In genomic region chr11:206516-207212, GRCh38 we compare ENCODE assay signal across 8 cellular contexts. TPM values are rescaled to one million over a fixed set of nuclear protein-coding genes. Genes with fewer than 3 reads are reported as not detected.
DNase-seq lines count a peak whose midpoint lies in the region; FAIRE-seq and TF ChIP-seq lines count a peak whose summit lies in the region.

No MANE protein-coding gene starts in this region.

- H3K4me3 ChIP-seq in LNCaP clone FGC (ENCODE audit: low read depth, low read length): peak overlapping the region; percentile 88
- H3K4me3 ChIP-seq in astrocyte of the cerebellum (ENCODE audit: low read depth, low read length): peak overlapping the region; percentile 94
- H3K4me3 ChIP-seq in stomach smooth muscle (ENCODE audit: low read length in 2 of 2): peak overlapping the region; percentile 92 to 96

- H3K27me3 ChIP-seq in stomach smooth muscle (ENCODE audit: control insufficient read depth in 1 of 2, insufficient read depth in 2 of 2, low read length in 2 of 2): no peaks in the 10 kb centered on the region

- peak overlapping the region; percentile 91 to 95 for H3K9ac ChIP-seq in stomach smooth muscle (ENCODE audit: low read length in 2 of 2)

- peaks cover 32 to 45% of the 10 kb centered on the region in 2 donors for H3K36me3 ChIP-seq in stomach smooth muscle (ENCODE audit: control insufficient read depth in 2 of 2, insufficient read depth in 2 of 2, low read length in 2 of 2)

- in situ Hi-C loops in astrocyte of the cerebellum (cut with HindIII; ENCODE audit: low sequenced_read_pairs): no loop called here

- H3K27ac ChIP-seq in stomach smooth muscle (ENCODE audit: low read length): peak overlapping the region; percentile 99

- DNase-seq in stimulated activated CD4-positive, alpha-beta T cell treated with anti-CD3 and anti-CD28 coated beads, Interleukin-2, amount 100 ng/mL, for 24 hours: peak; percentile 30 to 38
- DNase-seq in stimulated activated CD4-positive, alpha-beta T cell treated with anti-CD3 and anti-CD28 coated beads, Interleukin-12 subunit alpha, Interleukin-12 subunit beta, amount 100 ng/mL, for 4 hours: no peak
- no peak for DNase-seq in LNCaP clone FGC (ENCODE audit: low read depth)
- DNase-seq in astrocyte of the cerebellum (ENCODE audit: low read depth): no peak
- DNase-seq in islet precursor cell: peak; percentile 52
- no peak for DNase-seq in frontal cortex (ENCODE audit: low spot score in 2 of 2)
- DNase-seq in NCI-H2196 treated with DMSO at 0.1 percent for 48 hours (lab: John Stamatoyannopoulos, UW; ENCODE audit: unreplicated experiment): no peak

- peaks cover 59% of the 10 kb centered on the region for H3K4me1 ChIP-seq in stomach smooth muscle (ENCODE audit: control insufficient read depth, insufficient read depth, low read length)

- no peak for FAIRE-seq in frontal cortex (lab: Jason Lieb, UNC)

- TF ChIP-seq CTCF in LNCaP clone FGC (IDR thresholded peaks at IDR 0.05; ENCODE audit: control insufficient read depth, extremely low read depth, insufficient read depth) (no peak), astrocyte of the cerebellum (IDR thresholded peaks at IDR 0.05; ENCODE audit: low read depth, low read length, missing control alignments) (no peak)

- no peaks in the 10 kb centered on the region for H3K9me3 ChIP-seq in stomach smooth muscle (ENCODE audit: control insufficient read depth in 2 of 2, low read length in 2 of 2)

RNA-seq across cellular contexts. Expression of gene BET1L, which starts 0.5 kb away (rescaled TPM):
- 5.3 TPM for total RNA-seq in frontal cortex

RNA-seq across cellular contexts. Expression of gene RIC8A, which starts 0.8 kb away (rescaled TPM):
- total RNA-seq in frontal cortex: 135 TPM

RNA-seq across cellular contexts. Expression of gene SCGB1C1, which starts 13.8 kb away (rescaled TPM):
- not detected for total RNA-seq in frontal cortex

RNA-seq across cellular contexts. Expression of gene SIRT3, which starts 29.5 kb away (rescaled TPM):
- 12.6 TPM for total RNA-seq in frontal cortex

RNA-seq across cellular contexts. Expression of gene PSMD13, which starts 30.1 kb away (rescaled TPM):
- total RNA-seq in frontal cortex: 102 TPM

Comparison
In these comparisons a context has a peak if more than half of its experiments do, and no peak if none do; other contexts are left out.
1. DNase-seq: peak in stimulated activated CD4-positive, alpha-beta T cell treated with anti-CD3 and anti-CD28 coated beads, Interleukin-2, amount 100 ng/mL, for 24 hours (2 of 2) and islet precursor cell (single experiment); none in stimulated activated CD4-positive, alpha-beta T cell treated with anti-CD3 and anti-CD28 coated beads, Interleukin-12 subunit alpha, Interleukin-12 subunit beta, amount 100 ng/mL, for 4 hours (single experiment), LNCaP clone FGC (single experiment), astrocyte of the cerebellum (single experiment), frontal cortex (0 of 2) and NCI-H2196 treated with DMSO at 0.1 percent for 48 hours (single experiment).
2. Peak in every context shown above with its lines, with median percentiles within 50 percentile points of each other: H3K4me3 ChIP-seq.